ENCODE assay signal across 17 cellular contexts in the genomic region with DNA sequence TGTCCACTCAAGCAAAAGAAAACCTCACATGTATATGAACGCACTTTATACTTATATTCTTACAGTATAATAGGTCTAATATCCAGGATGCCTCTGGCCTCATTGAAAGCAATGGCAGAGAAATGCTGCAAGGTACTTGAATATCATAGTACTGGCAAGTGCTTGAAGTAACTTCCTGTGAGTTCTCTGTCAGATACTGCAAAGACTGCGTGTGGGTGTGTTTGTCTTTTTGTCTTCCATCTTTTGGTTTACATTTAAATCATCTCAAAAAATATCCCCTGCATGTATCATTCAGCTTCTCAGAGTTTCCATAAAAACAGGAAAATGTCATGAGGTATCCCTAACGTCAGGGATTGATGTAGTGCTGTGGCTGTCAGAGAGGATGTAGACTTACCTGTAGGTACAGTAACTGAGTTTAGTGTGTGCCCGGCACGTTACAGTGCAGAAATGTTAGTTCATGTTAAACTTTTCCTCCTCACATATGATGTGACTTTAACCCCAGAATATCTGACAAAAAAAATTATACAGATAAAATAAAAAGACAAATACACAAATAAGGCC.
"Had no signal": no experiment of that assay in that cellular context is flagged by ENCODE, and none has a peak within 500 bp of the region (broad histone marks: within the 10 kb centered on the region; RNA-seq: fewer than 3 reads in every experiment).

No MANE protein-coding gene starts in this region.

- H3K9me3 ChIP-seq: lower lobe of right lung had no signal

- H3K4me3 ChIP-seq: cardiac muscle cell, lower lobe of right lung had no signal

- H3K27me3 ChIP-seq: cardiac muscle cell had no signal

- H3K36me3 Mint-ChIP-seq: natural killer cell; stimulated activated effector memory CD8-positive, alpha-beta T cell treated with anti-CD3 and anti-CD28 coated beads, Interleukin-12 subunit alpha, Interleukin-12 subunit beta, amount 100 ng/mL, for 72 hours had no signal

- ATAC-seq: left colon; lower lobe of right lung; natural killer cell; sciatic nerve; stimulated activated effector memory CD8-positive, alpha-beta T cell treated with anti-CD3 and anti-CD28 coated beads, Interleukin-12 subunit alpha, Interleukin-12 subunit beta, amount 100 ng/mL, for 72 hours had no signal

- H3K4me1 ChIP-seq: lower lobe of right lung had no signal

- DNase-seq: activated B cell treated with CpG ODN at 0.5 μM for 24 hours; activated CD4-positive, alpha-beta T cell treated with anti-CD3 and anti-CD28 coated beads, Interleukin-2, amount 10 ng/mL, durations not matched to agents 24 days and 14 days; activated gamma-delta T cell treated with Interleukin-2 at 50 U/mL for 16 hours; activated T-cell treated with anti-CD3 and anti-CD28 coated beads, Interleukin-2, amount 50 U/mL, for 24 hours; cortex of kidney; erythroblast; left colon; lower lobe of right lung; natural killer cell; small intestine; stimulated activated CD4-positive, alpha-beta T cell treated with anti-CD3 and anti-CD28 coated beads, Interleukin-2, amount 100 ng/mL, for 24 hours; T1000 had no signal

- H3K9me3 Mint-ChIP-seq: activated B cell treated with CpG ODN at 0.5 μM for 24 hours; activated CD4-positive, alpha-beta T cell treated with anti-CD3 and anti-CD28 coated beads, Interleukin-2, amount 10 ng/mL, durations not matched to agents 24 days and 14 days; activated T-cell treated with anti-CD3 and anti-CD28 coated beads, Interleukin-2, amount 50 U/mL, for 24 hours; mesothelial cell of epicardium; type B pancreatic cell had no signal

- H3K27me3 Mint-ChIP-seq: activated B cell treated with CpG ODN at 0.5 μM for 24 hours; activated CD4-positive, alpha-beta T cell treated with anti-CD3 and anti-CD28 coated beads, Interleukin-2, amount 10 ng/mL, durations not matched to agents 24 days and 14 days; activated T-cell treated with anti-CD3 and anti-CD28 coated beads, Interleukin-2, amount 50 U/mL, for 24 hours; type B pancreatic cell had no signal

- H3K4me1 Mint-ChIP-seq: activated B cell treated with CpG ODN at 0.5 μM for 24 hours; activated CD4-positive, alpha-beta T cell treated with anti-CD3 and anti-CD28 coated beads, Interleukin-2, amount 10 ng/mL, durations not matched to agents 24 days and 14 days; stimulated activated effector memory CD8-positive, alpha-beta T cell treated with anti-CD3 and anti-CD28 coated beads, Interleukin-12 subunit alpha, Interleukin-12 subunit beta, amount 100 ng/mL, for 72 hours had no signal

- H3K27ac Mint-ChIP-seq: activated B cell treated with CpG ODN at 0.5 μM for 24 hours; activated CD4-positive, alpha-beta T cell treated with anti-CD3 and anti-CD28 coated beads, Interleukin-2, amount 10 ng/mL, durations not matched to agents 24 days and 14 days; activated T-cell treated with anti-CD3 and anti-CD28 coated beads, Interleukin-2, amount 50 U/mL, for 24 hours; natural killer cell; stimulated activated effector memory CD8-positive, alpha-beta T cell treated with anti-CD3 and anti-CD28 coated beads, Interleukin-12 subunit alpha, Interleukin-12 subunit beta, amount 100 ng/mL, for 72 hours had no signal

- H3K4me3 Mint-ChIP-seq: activated B cell treated with CpG ODN at 0.5 μM for 24 hours; activated CD4-positive, alpha-beta T cell treated with anti-CD3 and anti-CD28 coated beads, Interleukin-2, amount 10 ng/mL, durations not matched to agents 24 days and 14 days; activated T-cell treated with anti-CD3 and anti-CD28 coated beads, Interleukin-2, amount 50 U/mL, for 24 hours; mesothelial cell of epicardium; natural killer cell; stimulated activated effector memory CD8-positive, alpha-beta T cell treated with anti-CD3 and anti-CD28 coated beads, Interleukin-12 subunit alpha, Interleukin-12 subunit beta, amount 100 ng/mL, for 72 hours; type B pancreatic cell had no signal

- H3K27ac ChIP-seq: cardiac muscle cell, lower lobe of right lung had no signal
